Comparison of ENCODE assay signal across 8 cellular contexts in genomic region chr4:6688879-6689505, GRCh38. TPM values are rescaled to one million over a fixed set of nuclear protein-coding genes. Genes with fewer than 3 reads are reported as not detected.
A peak's percentile ranks its signal among the peaks of the same experiment; 100 is the strongest.
DNase-seq lines count a peak whose midpoint lies in the region; ATAC-seq, FAIRE-seq and TF ChIP-seq lines count a peak whose summit lies in the region.

No MANE protein-coding gene starts in this region.

- DNase-seq in OCI-M1 (lab: John Stamatoyannopoulos, UW), result peak; percentile 76
- peak; percentile 69 for DNase-seq in activated T-cell treated with anti-CD3 and anti-CD28 coated beads, Interleukin-2, amount 50 U/mL, for 1 hour
- peak; percentile 82 to 96 for DNase-seq in fibroblast of lung (ENCODE audit: low read depth in 2 of 2)
- DNase-seq in pons (ENCODE audit: low spot score), result no peak
- no peak for DNase-seq in NCI-H1436 (lab: John Stamatoyannopoulos, UW)

- FAIRE-seq in G401.6 (lab: Jason Lieb, UNC), result peak; percentile 87

- no peaks in the 10 kb centered on the region for H4K20me1 ChIP-seq in fibroblast of lung (ENCODE audit: control insufficient read depth, extremely low read depth, insufficient read depth, low read length)

- H3K36me3 ChIP-seq in fibroblast of lung (ENCODE audit: control insufficient read depth, insufficient read depth, low read length) (no peaks in the 10 kb centered on the region), rectal smooth muscle tissue (ENCODE audit: control insufficient read depth, insufficient read depth, low read length) (no peaks in the 10 kb centered on the region)

- H3K4me3 ChIP-seq in fibroblast of lung (replicated peaks in 1 of 4; ENCODE audit: control extremely low read depth in 1 of 4, insufficient read depth in 1 of 4, low read depth in 3 of 4, low read length in 4 of 4), result no peak overlapping the region
- peak overlapping the region; percentile 28 for H3K4me3 ChIP-seq in rectal smooth muscle tissue (ENCODE audit: low read length)

- H3K4me2 ChIP-seq in fibroblast of lung (ENCODE audit: extremely low read depth, insufficient read depth, low read length), result peak overlapping the region; percentile 32

- peaks cover 7% of the 10 kb centered on the region for H3K4me1 ChIP-seq in fibroblast of lung (ENCODE audit: control insufficient read depth, extremely low read depth, insufficient read depth, low read length)
- no peaks in the 10 kb centered on the region for H3K4me1 ChIP-seq in rectal smooth muscle tissue (ENCODE audit: control insufficient read depth, insufficient read depth, low read length)

- no peaks in the 10 kb centered on the region for H3K79me2 ChIP-seq in fibroblast of lung (ENCODE audit: control insufficient read depth, insufficient read depth, low read length)

- no peaks in the 10 kb centered on the region for H3K9me3 ChIP-seq in fibroblast of lung (ENCODE audit: control insufficient read depth, insufficient read depth, low read depth, low read length)

- H3K27me3 ChIP-seq in fibroblast of lung (ENCODE audit: control insufficient read depth, insufficient read depth, low read length) (no peaks in the 10 kb centered on the region), rectal smooth muscle tissue (ENCODE audit: control insufficient read depth, insufficient read depth, low read length) (no peaks in the 10 kb centered on the region)

- H3K9ac ChIP-seq in fibroblast of lung (ENCODE audit: insufficient read depth, low read length), result peak overlapping the region; percentile 23
- no peak overlapping the region for H3K9ac ChIP-seq in rectal smooth muscle tissue (ENCODE audit: low read length)

- ATAC-seq in HG02588 (IDR thresholded peaks at IDR 0.05; ENCODE audit: unreplicated experiment), result peak; percentile 80

- peak overlapping the region; percentile 60 for H2AFZ ChIP-seq in fibroblast of lung (ENCODE audit: low read length)

- TF ChIP-seq CTCF in fibroblast of lung (conservative IDR thresholded peaks at IDR 0.05 in 1 of 2, IDR thresholded peaks at IDR 0.05 in 1 of 2; ENCODE audit: low read depth in 1 of 2, low read length in 2 of 2), result no peak

- peak overlapping the region; percentile 1 for H3K27ac ChIP-seq in fibroblast of lung (ENCODE audit: insufficient read depth, low read length)
- no peak overlapping the region for H3K27ac ChIP-seq in rectal smooth muscle tissue (ENCODE audit: low read depth, low read length)

RNA-seq across cellular contexts. Expression of gene S100P, which starts 4.7 kb away (rescaled TPM):
- total RNA-seq in fibroblast of lung, result not detected in 2 replicates
- polyA plus RNA-seq in fibroblast of lung, result not detected in 2 replicates
- polyA plus RNA-seq in fibroblast of lung (2012), result not detected in 2 replicates
- polyA minus RNA-seq in fibroblast of lung (ENCODE audit: low replicate concordance), result not detected in 2 replicates

RNA-seq across cellular contexts. Expression of gene MRFAP1L1, which starts 20.7 kb away (rescaled TPM):
- 41.6 and 45.5 TPM in 2 replicates for total RNA-seq in fibroblast of lung
- polyA plus RNA-seq in fibroblast of lung, result 64.7 and 77.4 TPM in 2 replicates
- polyA plus RNA-seq in fibroblast of lung (2012), result 45.5 and 54.7 TPM in 2 replicates
- polyA minus RNA-seq in fibroblast of lung (ENCODE audit: low replicate concordance), result 3.7 and 16.2 TPM in 2 replicates

RNA-seq across cellular contexts. Expression of gene BLOC1S4, which starts 27.0 kb away (rescaled TPM):
- total RNA-seq in fibroblast of lung, result 10.8 and 12.2 TPM in 2 replicates
- 12.3 and 13.5 TPM in 2 replicates for polyA plus RNA-seq in fibroblast of lung
- polyA plus RNA-seq in fibroblast of lung (2012), result 13.3 and 15.7 TPM in 2 replicates
- 1.5 and 2.8 TPM in 2 replicates for polyA minus RNA-seq in fibroblast of lung (ENCODE audit: low replicate concordance)

RNA-seq across cellular contexts. Expression of gene MRFAP1, which starts 48.5 kb away (rescaled TPM):
- total RNA-seq in fibroblast of lung, result 92.2 and 99.1 TPM in 2 replicates
- 261 and 301 TPM in 2 replicates for polyA plus RNA-seq in fibroblast of lung
- polyA plus RNA-seq in fibroblast of lung (2012), result 368 and 418 TPM in 2 replicates
- polyA minus RNA-seq in fibroblast of lung (ENCODE audit: low replicate concordance), result 29.6 and 39.3 TPM in 2 replicates

Comparison
In these comparisons a context has a peak if more than half of its experiments do, and no peak if none do; other contexts are left out.
1. DNase-seq: peak in OCI-M1 (single experiment), activated T-cell treated with anti-CD3 and anti-CD28 coated beads, Interleukin-2, amount 50 U/mL, for 1 hour (single experiment) and fibroblast of lung (2 of 2); none in pons (single experiment) and NCI-H1436 (single experiment).